In the genomic region with DNA sequence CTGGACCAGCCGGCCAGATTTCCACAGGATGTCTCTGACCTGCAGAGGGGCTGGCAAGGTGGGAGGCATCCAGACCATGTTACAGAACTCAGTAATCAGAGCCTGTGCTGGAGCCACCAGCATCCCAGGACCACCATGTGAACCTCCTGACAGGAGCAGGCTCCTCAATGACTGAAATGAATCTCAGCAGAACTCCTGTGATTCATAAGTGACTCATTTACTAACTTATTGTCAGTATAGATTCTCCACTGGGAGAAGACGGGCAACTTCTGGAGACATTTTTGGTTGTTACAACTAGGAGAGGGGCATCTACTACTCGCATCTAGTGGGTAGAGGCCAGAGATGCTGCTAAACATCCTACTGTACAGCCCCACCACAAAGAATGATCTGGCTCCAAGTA, we compare ENCODE assay signal across 22 cellular contexts. TPM values are rescaled to one million over a fixed set of nuclear protein-coding genes. Genes with fewer than 3 reads are reported as not detected.
DNase-seq lines count a peak whose midpoint lies in the region; ATAC-seq, FAIRE-seq and TF ChIP-seq lines count a peak whose summit lies in the region.
"Had no signal": no experiment of that assay in that cellular context is flagged by ENCODE, and none has a peak within 500 bp of the region (broad histone marks: within the 10 kb centered on the region; RNA-seq: fewer than 3 reads in every experiment).

No MANE protein-coding gene starts in this region.

- no peak overlapping the region for H3K4me3 Mint-ChIP-seq in activated CD4-positive, alpha-beta memory T cell treated with anti-CD3 and anti-CD28 coated beads for 36 hours
- no peak overlapping the region for H3K4me3 Mint-ChIP-seq in activated CD4-positive, alpha-beta memory T cell treated with anti-CD3 and anti-CD28 coated beads, Interleukin-2, amount 10 ng/mL, durations not matched to agents 7 days and 5 days
- no peak overlapping the region for H3K4me3 Mint-ChIP-seq in type B pancreatic cell
- H3K4me3 Mint-ChIP-seq: B cell had no signal

- H3K4me1 ChIP-seq in PC-3 (ENCODE audit: insufficient read depth, low read length) = peaks cover 17% of the 10 kb centered on the region
- no peaks in the 10 kb centered on the region for H3K4me1 ChIP-seq in ovary (ENCODE audit: insufficient read depth)
- H3K4me1 ChIP-seq in PC-9 (replicated peaks; ENCODE audit: insufficient read depth) = peaks cover 11% of the 10 kb centered on the region

- no peak for TF ChIP-seq CTCF in PC-3 (conservative IDR thresholded peaks at IDR 0.05; ENCODE audit: low read depth, low read length)
- TF ChIP-seq CTCF in bronchial epithelial cell (IDR thresholded peaks at IDR 0.05; ENCODE audit: insufficient read depth, low read length, severe bottlenecking) = no peak
- no peak for TF ChIP-seq CTCF in type B pancreatic cell (conservative IDR thresholded peaks at IDR 0.05)
- TF ChIP-seq CTCF in ovary (IDR thresholded peaks at IDR 0.05) = no peak
- no peak for TF ChIP-seq CTCF in PC-9 (conservative IDR thresholded peaks at IDR 0.05)

- no peak overlapping the region for H3K4me3 ChIP-seq in PC-3 (ENCODE audit: low read length)
- no peak overlapping the region for H3K4me3 ChIP-seq in bronchial epithelial cell (ENCODE audit: low read depth, low read length)
- no peak overlapping the region for H3K4me3 ChIP-seq in ovary
- no peak overlapping the region for H3K4me3 ChIP-seq in PC-9
- H3K4me3 ChIP-seq: MG63 had no signal

- H3K9me2 ChIP-seq in PC-3 (replicated peaks; ENCODE audit: low read length) = no peaks in the 10 kb centered on the region
- H3K9me2 ChIP-seq in PC-9 (ENCODE audit: insufficient read depth) = no peaks in the 10 kb centered on the region

- H3K4me1 Mint-ChIP-seq in activated CD4-positive, alpha-beta memory T cell treated with anti-CD3 and anti-CD28 coated beads for 36 hours (ENCODE audit: low read depth) = peaks cover 28% of the 10 kb centered on the region
- peaks cover 28% of the 10 kb centered on the region for H3K4me1 Mint-ChIP-seq in activated CD4-positive, alpha-beta memory T cell treated with anti-CD3 and anti-CD28 coated beads, Interleukin-2, amount 10 ng/mL, durations not matched to agents 7 days and 5 days
- peaks cover 6% of the 10 kb centered on the region for H3K4me1 Mint-ChIP-seq in type B pancreatic cell (ENCODE audit: unreplicated experiment)

- no peak overlapping the region for H3K9ac ChIP-seq in PC-3 (ENCODE audit: low read length)

- H3K9me3 ChIP-seq in PC-3 (ENCODE audit: low read length) (no peaks in the 10 kb centered on the region), ovary (no peaks in the 10 kb centered on the region), PC-9 (ENCODE audit: insufficient read depth, low read depth) (no peaks in the 10 kb centered on the region; the same call in 1 of the 2 replicates)
- H3K9me3 ChIP-seq: MG63 had no signal

- H3K27me3 ChIP-seq in PC-3 (ENCODE audit: low read length) (peaks cover 29% of the 10 kb centered on the region), bronchial epithelial cell (ENCODE audit: control insufficient read depth, insufficient read depth, low read length) (no peaks in the 10 kb centered on the region), ovary (no peaks in the 10 kb centered on the region), PC-9 (ENCODE audit: insufficient read depth, low read depth) (peaks cover 37% of the 10 kb centered on the region)
- H3K27me3 ChIP-seq: MG63 had no signal

- H3K9me3 Mint-ChIP-seq in activated CD4-positive, alpha-beta memory T cell treated with anti-CD3 and anti-CD28 coated beads for 36 hours = no peaks in the 10 kb centered on the region
- H3K9me3 Mint-ChIP-seq in activated CD4-positive, alpha-beta memory T cell treated with anti-CD3 and anti-CD28 coated beads, Interleukin-2, amount 10 ng/mL, durations not matched to agents 7 days and 5 days = peaks cover 9% of the 10 kb centered on the region
- H3K9me3 Mint-ChIP-seq in type B pancreatic cell = no peaks in the 10 kb centered on the region

- H3K27me3 Mint-ChIP-seq in activated CD4-positive, alpha-beta memory T cell treated with anti-CD3 and anti-CD28 coated beads for 36 hours = peaks cover 11% of the 10 kb centered on the region
- peaks cover 6% of the 10 kb centered on the region for H3K27me3 Mint-ChIP-seq in activated CD4-positive, alpha-beta memory T cell treated with anti-CD3 and anti-CD28 coated beads, Interleukin-2, amount 10 ng/mL, durations not matched to agents 7 days and 5 days
- peaks cover 11% of the 10 kb centered on the region for H3K27me3 Mint-ChIP-seq in type B pancreatic cell

- POLR2A ChIA-PET in activated CD4-positive, alpha-beta memory T cell treated with anti-CD3 and anti-CD28 coated beads for 36 hours (lab: Charles Lee) = no interaction called here
- POLR2A ChIA-PET in activated CD4-positive, alpha-beta memory T cell treated with anti-CD3 and anti-CD28 coated beads, Interleukin-2, amount 10 ng/mL, durations not matched to agents 7 days and 5 days (lab: Charles Lee) = no interaction called here
- POLR2A ChIA-PET in PC-3 (lab: Charles Lee; ENCODE audit: unreplicated experiment) = no interaction called here
- POLR2A ChIA-PET in PC-9 (lab: Charles Lee; ENCODE audit: unreplicated experiment) = no interaction called here

- H3K36me3 ChIP-seq in PC-3 (ENCODE audit: low read depth, low read length) = no peaks in the 10 kb centered on the region
- no peaks in the 10 kb centered on the region for H3K36me3 ChIP-seq in bronchial epithelial cell (ENCODE audit: control insufficient read depth, insufficient read depth, low read length)
- no peaks in the 10 kb centered on the region for H3K36me3 ChIP-seq in ovary
- no peaks in the 10 kb centered on the region for H3K36me3 ChIP-seq in PC-9 (ENCODE audit: low read depth)
- H3K36me3 ChIP-seq: MG63 had no signal

- TF ChIP-seq POLR2A in ovary (IDR thresholded peaks at IDR 0.05) = no peak

- no peaks in the 10 kb centered on the region for H4K20me1 ChIP-seq in PC-3 (ENCODE audit: low read length)
- no peaks in the 10 kb centered on the region for H4K20me1 ChIP-seq in PC-9 (ENCODE audit: insufficient read depth)

- peaks cover 1% of the 10 kb centered on the region for H3K36me3 Mint-ChIP-seq in activated CD4-positive, alpha-beta memory T cell treated with anti-CD3 and anti-CD28 coated beads for 36 hours
- peaks cover 3% of the 10 kb centered on the region for H3K36me3 Mint-ChIP-seq in activated CD4-positive, alpha-beta memory T cell treated with anti-CD3 and anti-CD28 coated beads, Interleukin-2, amount 10 ng/mL, durations not matched to agents 7 days and 5 days (ENCODE audit: low read depth)
- H3K36me3 Mint-ChIP-seq in type B pancreatic cell = no peaks in the 10 kb centered on the region

- H3K79me2 ChIP-seq in PC-3 (ENCODE audit: low read length) = peaks cover 7% of the 10 kb centered on the region
- H3K79me2 ChIP-seq in PC-9 (ENCODE audit: low read depth) = peaks cover 9% of the 10 kb centered on the region

- no peak overlapping the region for H3K27ac Mint-ChIP-seq in activated CD4-positive, alpha-beta memory T cell treated with anti-CD3 and anti-CD28 coated beads for 36 hours
- H3K27ac Mint-ChIP-seq in activated CD4-positive, alpha-beta memory T cell treated with anti-CD3 and anti-CD28 coated beads, Interleukin-2, amount 10 ng/mL, durations not matched to agents 7 days and 5 days = no peak overlapping the region
- H3K27ac Mint-ChIP-seq in type B pancreatic cell = peak overlapping the region; percentile 24
- H3K27ac Mint-ChIP-seq: B cell had no signal

- H3K27ac ChIP-seq in PC-3 (ENCODE audit: low read length) = no peak overlapping the region
- no peak overlapping the region for H3K27ac ChIP-seq in ovary
- no peak overlapping the region for H3K27ac ChIP-seq in PC-9

- CTCF ChIA-PET in activated CD4-positive, alpha-beta memory T cell treated with anti-CD3 and anti-CD28 coated beads for 36 hours (lab: Charles Lee) = interaction anchor here (0.9 kb wide), 1 partner anchor 92 kb away, joined by 3 read pairs; no protein-coding TSS in a partner anchor
- CTCF ChIA-PET in activated CD4-positive, alpha-beta memory T cell treated with anti-CD3 and anti-CD28 coated beads, Interleukin-2, amount 10 ng/mL, durations not matched to agents 7 days and 5 days (lab: Charles Lee) = no interaction called here
- CTCF ChIA-PET in PC-3 (lab: Charles Lee) = no interaction called here
- CTCF ChIA-PET in PC-9 (lab: Charles Lee) = no interaction called here

- no peak overlapping the region for H2AFZ ChIP-seq in PC-3 (ENCODE audit: low read length)
- no peak overlapping the region for H2AFZ ChIP-seq in PC-9

- H3F3A ChIP-seq in PC-3 (ENCODE audit: low read length, unreplicated experiment) (no peaks in the 10 kb centered on the region), PC-9 (ENCODE audit: insufficient read depth, low read depth) (no peaks in the 10 kb centered on the region)

- BruUV-seq in PC-3 (replicated peaks; lab: Mats Ljungman, UMichigan) = no TSS peak
- BruUV-seq in PC-9 (replicated peaks; lab: Mats Ljungman, UMichigan) = no TSS peak

- no peak for FAIRE-seq in bronchial epithelial cell (lab: Jason Lieb, UNC)
- FAIRE-seq: G401.6 had no signal

- TF ChIP-seq EP300 in ovary (IDR thresholded peaks at IDR 0.05) = no peak

- 63 to 100% (median 71%) methylated on average over 3 of the region's 3 CpGs for WGBS in ovary, 3 donors

- peak; percentile 11 for DNase-seq in activated CD4-positive, alpha-beta memory T cell treated with anti-CD3 and anti-CD28 coated beads for 36 hours
- no peak for DNase-seq in activated CD4-positive, alpha-beta memory T cell treated with anti-CD3 and anti-CD28 coated beads, Interleukin-2, amount 10 ng/mL, durations not matched to agents 7 days and 5 days
- DNase-seq in PC-3 = peak; percentile 55
- DNase-seq in bronchial epithelial cell (ENCODE audit: low read depth) = peak; percentile 66
- DNase-seq in type B pancreatic cell (ENCODE audit: extremely low spot score, unreplicated experiment) = no peak
- DNase-seq in iPS-NIHi11 (ENCODE audit: low spot score) = no peak
- DNase-seq in ovary = no peak
- no peak for DNase-seq in PC-9
- DNase-seq: 8988T; DMS 273 treated with DMSO at 0.1 percent for 48 hours; DND-41; MG63; NCI-H1048; NCI-H1436; NCI-H2029; NCI-H446; NK-92 treated with Interleukin-12 subunit alpha and Interleukin-12 subunit beta, amount 100 ng/mL, for 24 hours; RPMI8226; SIG-M5 had no signal

- ATAC-seq in PC-3 = no peak
- ATAC-seq: HCT116 had no signal

- intact Hi-C loops in activated CD4-positive, alpha-beta memory T cell treated with anti-CD3 and anti-CD28 coated beads for 36 hours (cut with micrococcal nuclease) = loop anchor here (5.0 to 10.0 kb wide), 2 partner anchors 422 to 789 kb away; no protein-coding TSS in a partner anchor
- intact Hi-C loops in PC-3 (cut with micrococcal nuclease) = no loop called here
- intact Hi-C loops in ovary (cut with DNase I) = loop anchor here in 2 of 4 donors (10.0 kb wide), 1 partner anchor 422 kb away; no protein-coding TSS in a partner anchor
- intact Hi-C loops in PC-9 (cut with micrococcal nuclease; ENCODE audit: unreplicated experiment) = loop anchor here (10.0 kb wide), 1 partner anchor 422 kb away; no protein-coding TSS in a partner anchor

- H3K4me2 ChIP-seq in PC-3 (ENCODE audit: low read length) = no peak overlapping the region
- no peak overlapping the region for H3K4me2 ChIP-seq in PC-9

RNA-seq across cellular contexts. Expression of gene WWOX, which starts 3.1 kb away (rescaled TPM):
- total RNA-seq in activated CD4-positive, alpha-beta memory T cell treated with anti-CD3 and anti-CD28 coated beads for 36 hours = 10 to 100 TPM; 14.3 to 16.5 TPM
- 10 to 100 TPM; 16.6 to 19.0 TPM for total RNA-seq in activated CD4-positive, alpha-beta memory T cell treated with anti-CD3 and anti-CD28 coated beads, Interleukin-2, amount 10 ng/mL, durations not matched to agents 7 days and 5 days
- total RNA-seq in PC-3 (2014; rRNA removed) (28.3 and 60.7 TPM in 2 replicates), bronchial epithelial cell (11.0 and 12.6 TPM in 2 replicates), type B pancreatic cell (ENCODE audit: low replicate concordance) (12.6 and 28.2 TPM in 2 replicates), ovary (10 to 100 TPM; 20.7 to 40.5 (median 25.2) TPM), PC-9 (2021) (33.3 and 35.6 TPM in 2 replicates)
- polyA plus RNA-seq in ovary = 10 to 100 TPM; 11.0 to 30.3 TPM

Comparison
In these comparisons a context has a peak if more than half of its experiments do, and no peak if none do; other contexts are left out.
1. DNase-seq: peak in activated CD4-positive, alpha-beta memory T cell treated with anti-CD3 and anti-CD28 coated beads for 36 hours (single experiment), PC-3 (single experiment) and bronchial epithelial cell (single experiment); none in activated CD4-positive, alpha-beta memory T cell treated with anti-CD3 and anti-CD28 coated beads, Interleukin-2, amount 10 ng/mL, durations not matched to agents 7 days and 5 days (single experiment), type B pancreatic cell (single experiment), iPS-NIHi11 (single experiment), ovary (0 of 5) and PC-9 (0 of 2).